In genomic region chr21:33682992-33683627, GRCh38 we compare ENCODE assay signal across 11 cellular contexts. TPM values are rescaled to one million over a fixed set of nuclear protein-coding genes. Genes with fewer than 3 reads are reported as not detected.
A peak's percentile ranks its signal among the peaks of the same experiment; 100 is the strongest.
DNase-seq lines count a peak whose midpoint lies in the region; ATAC-seq and TF ChIP-seq lines count a peak whose summit lies in the region.
"Had no signal": no experiment of that assay in that cellular context is flagged by ENCODE, and none has a peak within 500 bp of the region (broad histone marks: within the 10 kb centered on the region; RNA-seq: fewer than 3 reads in every experiment).

No MANE protein-coding gene starts in this region.

- H3K27ac ChIP-seq in HUES6 (ENCODE audit: low read depth, low read length): peak overlapping the region; percentile 85
- H3K27ac ChIP-seq in left lung: no peak overlapping the region

- H3K27ac Mint-ChIP-seq in brain: peak overlapping the region in 4 of 5 experiments; percentile 48 to 78 (median 60)

- H3K27me3 ChIP-seq in HUES6 (ENCODE audit: control insufficient read depth, insufficient read depth, low read length) (no peaks in the 10 kb centered on the region), left lung (no peaks in the 10 kb centered on the region)
- H3K27me3 ChIP-seq: tibial nerve had no signal

- H3K4me1 ChIP-seq in HUES6 (ENCODE audit: control insufficient read depth, insufficient read depth, low read length) (peaks cover 58% of the 10 kb centered on the region), left lung (peaks cover 16 to 31% of the 10 kb centered on the region in 2 donors)

- H3K27me3 Mint-ChIP-seq in brain: no peaks in the 10 kb centered on the region

- peak overlapping the region in 3 of 5 experiments; percentile 38 to 41 (median 40) for H3K4me3 Mint-ChIP-seq in brain

- ATAC-seq in left lung (peak; percentile 39), GM21737 (IDR thresholded peaks at IDR 0.05; ENCODE audit: unreplicated experiment) (no peak), HG03097 (IDR thresholded peaks at IDR 0.05; ENCODE audit: low FRiP score, unreplicated experiment) (no peak), GM19395 (IDR thresholded peaks at IDR 0.05; ENCODE audit: unreplicated experiment) (no peak)

- DNase-seq in AG09309 (ENCODE audit: low read depth): peak; percentile 68
- no peak for DNase-seq in left lung
- no peak for DNase-seq in NCI-H1092 treated with DMSO at 0.1 percent for 48 hours (lab: John Stamatoyannopoulos, UW)
- DNase-seq: DMS153, hippocampal formation had no signal

- H3K36me3 Mint-ChIP-seq in brain: peaks cover 35% of the 10 kb centered on the region

- H3K36me3 ChIP-seq in HUES6 (ENCODE audit: control insufficient read depth, insufficient read depth, low read length) (no peaks in the 10 kb centered on the region), left lung (no peaks in the 10 kb centered on the region)
- H3K36me3 ChIP-seq: tibial nerve had no signal

- peaks cover 69% of the 10 kb centered on the region for H3K4me1 Mint-ChIP-seq in brain

- H3K4me3 ChIP-seq in AG09309 (ENCODE audit: control insufficient read depth, low read depth, low read length) (no peak overlapping the region), HUES6 (ENCODE audit: low read depth, low read length) (peak overlapping the region; percentile 48; the same call in 1 of the 2 replicates), left lung (no peak overlapping the region)
- H3K4me3 ChIP-seq: tibial nerve had no signal

- H3K9me3 ChIP-seq in HUES6 (ENCODE audit: control insufficient read depth, insufficient read depth, low read depth, low read length): no peaks in the 10 kb centered on the region
- H3K9me3 ChIP-seq in left lung: no peaks in the 10 kb centered on the region
- H3K9me3 ChIP-seq: tibial nerve had no signal

- H3K9me3 Mint-ChIP-seq in brain: peaks cover 0 to 8% (median 0%) of the 10 kb centered on the region in 5 experiments

- intact Hi-C loops in left lung (cut with DNase I): no loop called here

- TF ChIP-seq CTCF in AG09309 (IDR thresholded peaks at IDR 0.05; ENCODE audit: control insufficient read depth, insufficient read depth, low read depth, low read length, missing control alignments): no peak
- no peak for TF ChIP-seq CTCF in brain (conservative IDR thresholded peaks at IDR 0.05)
- no peak for TF ChIP-seq CTCF in left lung (IDR thresholded peaks at IDR 0.05)

- peak overlapping the region; percentile 29 for H3K9ac ChIP-seq in HUES6 (ENCODE audit: low read length)

RNA-seq across cellular contexts. Expression of gene ITSN1, which starts 40.8 kb away (rescaled TPM):
- 17.8 TPM for polyA plus RNA-seq in brain (ENCODE audit: insufficient read depth, low read depth, low replicate concordance)
- 10 to 100 TPM; 38.9 to 44.5 TPM for total RNA-seq in left lung

RNA-seq across cellular contexts. Expression of gene CRYZL1, which starts 41.6 kb away (rescaled TPM):
- polyA plus RNA-seq in brain (ENCODE audit: insufficient read depth, low read depth, low replicate concordance): 21.3 TPM
- total RNA-seq in left lung: 10 to 100 TPM; 21.8 to 27.9 TPM
